33 cellular contexts compared by ENCODE assay signal in the genomic region with DNA sequence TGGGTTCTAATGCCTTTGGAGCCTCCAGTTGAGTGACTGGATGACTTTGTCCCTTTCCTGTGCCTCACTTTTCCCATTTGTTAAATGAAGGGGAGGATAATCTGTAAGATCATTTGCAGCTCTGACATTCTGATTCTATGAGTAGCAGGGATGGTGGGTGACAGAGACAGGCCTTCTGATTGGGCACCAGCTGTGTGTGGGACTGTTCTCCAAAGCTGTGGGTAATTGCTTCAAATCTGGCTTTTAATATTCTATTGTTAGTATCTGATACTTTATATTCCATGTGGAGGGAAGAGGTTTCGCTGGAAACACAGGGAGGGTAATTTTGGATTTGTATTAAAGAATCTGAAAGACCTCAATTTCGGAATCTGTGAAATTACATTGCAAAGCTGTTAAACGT.
DNase-seq lines count a peak whose midpoint lies in the region; ATAC-seq lines count a peak whose summit lies in the region.
"Had no signal": no experiment of that assay in that cellular context is flagged by ENCODE, and none has a peak within 500 bp of the region (broad histone marks: within the 10 kb centered on the region; RNA-seq: fewer than 3 reads in every experiment).

No MANE protein-coding gene starts in this region.

- intact Hi-C loops in head of caudate nucleus (cut with DNase I), result no loop called here

- H3K27ac ChIP-seq in caudate nucleus (ENCODE audit: low read depth, low read length), result no peak overlapping the region
- H3K27ac ChIP-seq: 22Rv1; A549; BLaER1; BLaER1 treated with 17β-estradiol and CSF1 and Interleukin-3, amounts not matched to agents 10 nM and 100 nM; C4-2B had no signal

- ATAC-seq in HG03520 (IDR thresholded peaks at IDR 0.05; ENCODE audit: unreplicated experiment), result no peak
- ATAC-seq in HG03196 (IDR thresholded peaks at IDR 0.05; ENCODE audit: unreplicated experiment), result no peak
- ATAC-seq: A549; CD8-positive, alpha-beta T cell had no signal

- peak; percentile 65 for DNase-seq in Ammon's horn (ENCODE audit: low spot score)
- DNase-seq in caudate nucleus (lab: John Stamatoyannopoulos, UW), result peak in 39 of 61 donors; percentile 4 to 91 (median 42)
- peak in 36 of 42 donors; percentile 19 to 89 (median 65) for DNase-seq in head of caudate nucleus
- peak; percentile 80 for DNase-seq in putamen (ENCODE audit: low spot score)
- DNase-seq in UCSD-AML1 (lab: John Stamatoyannopoulos, UW; ENCODE audit: unreplicated experiment), result no peak
- DNase-seq in iPS-NIHi7 (ENCODE audit: extremely low spot score), result no peak
- DNase-seq: 8988T; ACHN; AML-193; BE2C; C1 segment of cervical spinal cord; Caco-2; Calu3; CD4-positive, alpha-beta memory T cell; CD4-positive, alpha-beta T cell; CD4-positive, CD25-positive, alpha-beta regulatory T cell; CD8-positive, alpha-beta memory T cell; CD8-positive, alpha-beta T cell; COR-L47; DMS 273 treated with DMSO at 0.1 percent for 48 hours; DMS153; DMS53; DMS79; DMS79 treated with DMSO at 0.1 percent for 48 hours; DND-41; EL had no signal

Comparison
In these comparisons a context has a peak if more than half of its experiments do, and no peak if none do; other contexts are left out.
1. DNase-seq: peak in Ammon's horn (single experiment), caudate nucleus (39 of 61), head of caudate nucleus (36 of 42) and putamen (single experiment); none in UCSD-AML1 (single experiment) and iPS-NIHi7 (single experiment).